ENCODE assay signal across 33 cellular contexts in genomic region chr7:69714886-69715571, GRCh38.
DNase-seq lines count a peak whose midpoint lies in the region; ATAC-seq, FAIRE-seq and TF ChIP-seq lines count a peak whose summit lies in the region.
"Had no signal": no experiment of that assay in that cellular context is flagged by ENCODE, and none has a peak within 500 bp of the region (broad histone marks: within the 10 kb centered on the region; RNA-seq: fewer than 3 reads in every experiment).

No MANE protein-coding gene starts in this region.

- no peak overlapping the region for H3K4me3 ChIP-seq in AG10803 (ENCODE audit: low read length)
- H3K4me3 ChIP-seq in astrocyte of the cerebellum (ENCODE audit: low read depth, low read length), result no peak overlapping the region
- H3K4me3 ChIP-seq: ascending aorta, GM23248, neural progenitor cell, pancreas, skin epidermis had no signal

- DNase-seq in AG10803 (ENCODE audit: low read depth) (peak; percentile 72), astrocyte of the cerebellum (ENCODE audit: low read depth) (peak; percentile 27), RCC 7860 (ENCODE audit: low spot score) (no peak)
- DNase-seq in activated naive CD4-positive, alpha-beta T cell treated with anti-CD3 and anti-CD28 coated beads for 36 hours, result no peak
- DNase-seq: activated CD4-positive, alpha-beta T cell treated with anti-CD3 and anti-CD28 coated beads for 48 hours; activated CD8-positive, alpha-beta memory T cell treated with anti-CD3 and anti-CD28 coated beads for 24 hours; activated gamma-delta T cell; activated naive CD8-positive, alpha-beta T cell treated with anti-CD3 and anti-CD28 coated beads, Interleukin-2, amount 10 ng/mL, durations not matched to agents 7 days and 5 days; Calu3; effector memory CD8-positive, alpha-beta T cell; erythroblast; GM23248; islet precursor cell; KBM-7; NCI-H1105 treated with DMSO at 0.1 percent for 48 hours; NCI-H2029; NCI-H2227 treated with DMSO at 0.1 percent for 48 hours; NCI-H526; OCI-M1; pancreas; retina; stimulated activated naive B cell treated with anti-CD40 and anti-IgM and Interleukin-4, amounts not matched to agents 10 μg/mL and 1 μg/mL and 100 μg/mL, for 72 hours; substantia nigra; T-cell had no signal

- TF ChIP-seq CTCF in AG10803 (conservative IDR thresholded peaks at IDR 0.05; ENCODE audit: low read length) (no peak), astrocyte of the cerebellum (IDR thresholded peaks at IDR 0.05; ENCODE audit: low read depth, low read length, missing control alignments) (no peak)

- no peak overlapping the region for H3K27ac Mint-ChIP-seq in activated naive CD4-positive, alpha-beta T cell treated with anti-CD3 and anti-CD28 coated beads for 36 hours
- H3K27ac Mint-ChIP-seq: activated naive CD8-positive, alpha-beta T cell treated with anti-CD3 and anti-CD28 coated beads, Interleukin-2, amount 10 ng/mL, durations not matched to agents 7 days and 5 days; effector memory CD8-positive, alpha-beta T cell; neural progenitor cell; stimulated activated naive B cell treated with anti-CD40 and anti-IgM and Interleukin-4, amounts not matched to agents 10 μg/mL and 1 μg/mL and 100 μg/mL, for 72 hours; T-cell; type B pancreatic cell had no signal

- no peak overlapping the region for H3K4me3 Mint-ChIP-seq in activated naive CD4-positive, alpha-beta T cell treated with anti-CD3 and anti-CD28 coated beads for 36 hours
- H3K4me3 Mint-ChIP-seq: activated naive CD8-positive, alpha-beta T cell treated with anti-CD3 and anti-CD28 coated beads, Interleukin-2, amount 10 ng/mL, durations not matched to agents 7 days and 5 days; central memory CD8-positive, alpha-beta T cell; effector memory CD8-positive, alpha-beta T cell; neural progenitor cell; stimulated activated naive B cell treated with anti-CD40 and anti-IgM and Interleukin-4, amounts not matched to agents 10 μg/mL and 1 μg/mL and 100 μg/mL, for 72 hours; T-cell; type B pancreatic cell had no signal

- CTCF ChIA-PET in activated naive CD4-positive, alpha-beta T cell treated with anti-CD3 and anti-CD28 coated beads for 36 hours (lab: Charles Lee), result no interaction called here

- intact Hi-C loops in activated naive CD4-positive, alpha-beta T cell treated with anti-CD3 and anti-CD28 coated beads for 36 hours (cut with micrococcal nuclease), result no loop called here

- no peaks in the 10 kb centered on the region for H3K9me3 Mint-ChIP-seq in activated naive CD4-positive, alpha-beta T cell treated with anti-CD3 and anti-CD28 coated beads for 36 hours
- H3K9me3 Mint-ChIP-seq: activated naive CD8-positive, alpha-beta T cell treated with anti-CD3 and anti-CD28 coated beads, Interleukin-2, amount 10 ng/mL, durations not matched to agents 7 days and 5 days; central memory CD8-positive, alpha-beta T cell; effector memory CD8-positive, alpha-beta T cell; neural progenitor cell; type B pancreatic cell had no signal

- in situ Hi-C loops in astrocyte of the cerebellum (cut with HindIII; ENCODE audit: low sequenced_read_pairs), result no loop called here

- H3K4me1 Mint-ChIP-seq in activated naive CD4-positive, alpha-beta T cell treated with anti-CD3 and anti-CD28 coated beads for 36 hours (ENCODE audit: low read depth), result no peaks in the 10 kb centered on the region
- H3K4me1 Mint-ChIP-seq: activated naive CD8-positive, alpha-beta T cell treated with anti-CD3 and anti-CD28 coated beads, Interleukin-2, amount 10 ng/mL, durations not matched to agents 7 days and 5 days; central memory CD8-positive, alpha-beta T cell; T-cell had no signal

- peaks cover 10% of the 10 kb centered on the region for H3K27me3 Mint-ChIP-seq in activated naive CD4-positive, alpha-beta T cell treated with anti-CD3 and anti-CD28 coated beads for 36 hours (ENCODE audit: low read depth)
- H3K27me3 Mint-ChIP-seq: type B pancreatic cell had no signal

- FAIRE-seq in RCC 7860 (lab: Jason Lieb, UNC), result no peak
- FAIRE-seq: pancreas had no signal

- ATAC-seq in GM18511 (IDR thresholded peaks at IDR 0.05; ENCODE audit: unreplicated experiment) (peak; percentile 80), GM21619 (IDR thresholded peaks at IDR 0.05; ENCODE audit: unreplicated experiment) (peak; percentile 72), GM21528 (IDR thresholded peaks at IDR 0.05; ENCODE audit: low FRiP score, unreplicated experiment) (no peak), HG02588 (IDR thresholded peaks at IDR 0.05; ENCODE audit: unreplicated experiment) (no peak)
- ATAC-seq: effector memory CD8-positive, alpha-beta T cell; pancreas; stimulated activated naive B cell treated with anti-CD40 and anti-IgM and Interleukin-4, amounts not matched to agents 10 μg/mL and 1 μg/mL and 100 μg/mL, for 72 hours; T-cell had no signal

- H3K36me3 Mint-ChIP-seq in activated naive CD4-positive, alpha-beta T cell treated with anti-CD3 and anti-CD28 coated beads for 36 hours (ENCODE audit: low read depth), result no peaks in the 10 kb centered on the region
- H3K36me3 Mint-ChIP-seq: activated naive CD8-positive, alpha-beta T cell treated with anti-CD3 and anti-CD28 coated beads, Interleukin-2, amount 10 ng/mL, durations not matched to agents 7 days and 5 days; neural progenitor cell; stimulated activated naive B cell treated with anti-CD40 and anti-IgM and Interleukin-4, amounts not matched to agents 10 μg/mL and 1 μg/mL and 100 μg/mL, for 72 hours; T-cell had no signal

Comparison
In these comparisons a context has a peak if more than half of its experiments do, and no peak if none do; other contexts are left out.
1. DNase-seq: peak in AG10803 (single experiment) and astrocyte of the cerebellum (single experiment); none in RCC 7860 (single experiment) and activated naive CD4-positive, alpha-beta T cell treated with anti-CD3 and anti-CD28 coated beads for 36 hours (single experiment).
2. ATAC-seq: peak in GM18511 (single experiment) and GM21619 (single experiment); none in GM21528 (single experiment) and HG02588 (single experiment).